10 cellular contexts compared by ENCODE assay signal in the genomic region with DNA sequence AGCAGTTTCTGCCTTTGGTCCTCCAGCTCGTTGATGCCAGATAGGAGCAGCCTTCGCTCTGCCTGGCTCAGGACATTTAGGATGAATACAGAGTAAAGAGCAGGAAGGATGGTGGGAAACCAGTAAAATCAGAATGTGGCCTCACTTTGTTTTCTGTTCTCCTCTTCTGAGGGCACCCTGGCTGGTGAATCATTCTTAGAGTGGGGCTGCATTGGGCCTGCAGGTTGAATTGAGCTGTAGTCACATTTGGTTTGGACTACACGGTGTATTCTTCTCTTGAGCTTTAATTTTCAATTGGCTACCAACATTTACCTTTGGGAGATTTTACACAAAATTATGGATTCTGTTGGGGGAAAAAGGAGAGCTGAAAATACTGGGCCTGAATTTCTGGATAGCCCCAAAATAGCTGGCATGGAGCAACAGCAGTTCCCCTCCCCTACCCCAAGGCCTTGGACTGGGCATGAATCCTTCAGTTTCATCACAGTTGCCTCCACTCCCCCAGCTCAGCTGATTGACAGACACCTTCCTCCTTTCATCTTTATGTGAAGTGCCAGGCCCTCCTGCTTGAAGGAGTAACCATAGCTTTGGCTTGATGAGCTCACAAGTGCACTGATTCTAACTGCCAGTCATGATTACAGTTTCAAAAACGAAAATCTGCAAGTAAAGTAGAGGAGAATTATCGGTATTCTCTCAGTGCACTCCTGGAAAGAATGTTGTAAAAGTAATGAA. TPM values are rescaled to one million over a fixed set of nuclear protein-coding genes. Genes with fewer than 3 reads are reported as not detected.
DNase-seq lines count a peak whose midpoint lies in the region; ATAC-seq and TF ChIP-seq lines count a peak whose summit lies in the region.
"Had no signal": no experiment of that assay in that cellular context is flagged by ENCODE, and none has a peak within 500 bp of the region (broad histone marks: within the 10 kb centered on the region; RNA-seq: fewer than 3 reads in every experiment).

No MANE protein-coding gene starts in this region.

- H3K9me3 Mint-ChIP-seq in chondrocyte (ENCODE audit: low read depth) = no peaks in the 10 kb centered on the region
- H3K9me3 Mint-ChIP-seq: IgD-negative memory B cell had no signal

- ATAC-seq in GM19351 (IDR thresholded peaks at IDR 0.05; ENCODE audit: unreplicated experiment) = peak; percentile 11
- ATAC-seq in HG03378 (IDR thresholded peaks at IDR 0.05; ENCODE audit: unreplicated experiment) = peak; percentile 24

- peaks cover 17% of the 10 kb centered on the region for H3K4me1 Mint-ChIP-seq in chondrocyte (ENCODE audit: low read depth)

- H3K4me3 Mint-ChIP-seq in chondrocyte (ENCODE audit: unreplicated experiment) = no peak overlapping the region
- H3K4me3 Mint-ChIP-seq: IgD-negative memory B cell had no signal

- peak overlapping the region; percentile 15 for H3K27ac Mint-ChIP-seq in chondrocyte (ENCODE audit: unreplicated experiment)

- no peak for DNase-seq in AG04450 (ENCODE audit: low read depth, low spot score)
- no peak for DNase-seq in chondrocyte (ENCODE audit: low spot score)
- no peak for DNase-seq in stimulated activated CD8-positive, alpha-beta memory T cell treated with anti-CD3 and anti-CD28 coated beads, Interleukin-4, amount 100 ng/mL, for 48 hours
- DNase-seq in DMS79 (lab: John Stamatoyannopoulos, UW) = no peak
- no peak for DNase-seq in cerebellum (ENCODE audit: low spot score)
- DNase-seq in cerebellar cortex (ENCODE audit: low spot score) = no peak
- DNase-seq: activated CD4-positive, CD25-positive, alpha-beta regulatory T cell treated with anti-CD3 and anti-CD28 coated beads, Interleukin-2, amount 50 U/mL, for 72 hours had no signal

- no peaks in the 10 kb centered on the region for H3K27me3 ChIP-seq in AG04450 (ENCODE audit: control insufficient read depth, insufficient read depth, low read length)

- H3K4me3 ChIP-seq in AG04450 (ENCODE audit: low read depth, low read length) = no peak overlapping the region

- peak overlapping the region; percentile 21 for H3K27ac ChIP-seq in AG04450 (ENCODE audit: low read depth, low read length)

- TF ChIP-seq CTCF in AG04450 (IDR thresholded peaks at IDR 0.05; ENCODE audit: low read depth, low read length) (no peak), chondrocyte (IDR thresholded peaks at IDR 0.05) (no peak)

- no peaks in the 10 kb centered on the region for H3K27me3 Mint-ChIP-seq in chondrocyte (ENCODE audit: low read depth)
- H3K27me3 Mint-ChIP-seq: IgD-negative memory B cell had no signal

- H3K36me3 Mint-ChIP-seq in chondrocyte (ENCODE audit: low read depth) = peaks cover 35% of the 10 kb centered on the region

- no peaks in the 10 kb centered on the region for H3K9me3 ChIP-seq in AG04450 (ENCODE audit: control insufficient read depth, insufficient read depth, low read length)

- CTCF ChIA-PET in AG04450 (lab: Charles Lee) = interaction anchor here (0.5 to 2.3 kb wide), 44 partner anchors 8 to 1426 kb away, joined by 3 to 37 read pairs (median 3); partner anchors contain the start of gene ERCC5

- POLR2A ChIA-PET in AG04450 (lab: Yijun Ruan, JAX) = no interaction called here

RNA-seq across cellular contexts. Expression of gene ERCC5, which starts 24.3 kb away (rescaled TPM):
- 39.2 and 47.6 TPM in 2 replicates for polyA plus RNA-seq in AG04450 (2011; rRNA removed)
- polyA minus RNA-seq in AG04450 (2011; rRNA and poly(A)+ RNA removed) = 26.3 and 27.8 TPM in 2 replicates
- total RNA-seq in chondrocyte (41.0 to 63.4 TPM (median 51.1 TPM) in 3 replicates), cerebellum (55.1 TPM)
